2 cellular contexts compared by ENCODE assay signal in the genomic region with DNA sequence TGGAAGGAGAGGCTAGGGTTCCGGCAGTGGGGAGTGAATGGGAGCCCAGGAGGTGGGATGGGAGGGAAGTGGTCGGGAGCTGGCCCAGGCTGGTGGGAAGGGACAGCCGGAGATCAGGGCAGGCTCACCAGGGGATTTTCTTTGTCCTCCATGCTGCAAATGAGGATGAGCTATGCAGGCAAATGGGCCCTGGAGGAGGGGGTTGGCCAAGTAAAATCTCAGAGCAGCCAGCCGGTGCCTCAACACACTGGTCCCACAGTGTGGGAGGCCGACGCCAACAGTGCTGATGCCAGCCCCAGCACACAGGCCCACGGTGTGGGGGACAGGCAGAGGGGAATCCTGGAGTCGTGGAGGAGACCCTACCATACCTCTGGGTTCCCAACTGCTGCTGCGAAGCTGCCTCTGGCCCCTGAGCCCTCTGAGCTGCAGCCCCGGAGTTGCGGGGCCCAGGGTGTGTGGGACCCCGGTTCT.
TF ChIP-seq lines count a peak whose summit lies in the region.

No MANE protein-coding gene starts in this region.

TF ChIP-seq in IMR-90, 13 proteins besides CTCF, POLR2A, EP300 and RAD21:
- TF ChIP-seq RCOR1 (IDR thresholded peaks at IDR 0.05; ENCODE audit: insufficient replicate concordance, low read length) (no peak), BHLHE40 (IDR thresholded peaks at IDR 0.05; ENCODE audit: low read depth, low read length) (no peak), CEBPB (IDR thresholded peaks at IDR 0.05; ENCODE audit: low read depth, low read length) (no peak), SMC3 (IDR thresholded peaks at IDR 0.05; ENCODE audit: low read depth, low read length) (no peak), MAFK (IDR thresholded peaks at IDR 0.05; ENCODE audit: low read depth, low read length) (no peak), FOS (IDR thresholded peaks at IDR 0.05; ENCODE audit: low read depth, low read length) (no peak), MXI1 (IDR thresholded peaks at IDR 0.05; ENCODE audit: borderline replicate concordance, low read depth, low read length) (no peak), NFE2L2 (IDR thresholded peaks at IDR 0.05; ENCODE audit: low read depth, low read length) (no peak), MAZ (IDR thresholded peaks at IDR 0.05; ENCODE audit: borderline replicate concordance, low read depth, low read length) (no peak), CHD1 (IDR thresholded peaks at IDR 0.05; ENCODE audit: low read depth, low read length) (no peak), RFX5 (IDR thresholded peaks at IDR 0.05; ENCODE audit: low read depth, low read length) (no peak), USF2 (IDR thresholded peaks at IDR 0.05; ENCODE audit: low read depth, low read length) (no peak)
- TF ChIP-seq, protein P1, sequence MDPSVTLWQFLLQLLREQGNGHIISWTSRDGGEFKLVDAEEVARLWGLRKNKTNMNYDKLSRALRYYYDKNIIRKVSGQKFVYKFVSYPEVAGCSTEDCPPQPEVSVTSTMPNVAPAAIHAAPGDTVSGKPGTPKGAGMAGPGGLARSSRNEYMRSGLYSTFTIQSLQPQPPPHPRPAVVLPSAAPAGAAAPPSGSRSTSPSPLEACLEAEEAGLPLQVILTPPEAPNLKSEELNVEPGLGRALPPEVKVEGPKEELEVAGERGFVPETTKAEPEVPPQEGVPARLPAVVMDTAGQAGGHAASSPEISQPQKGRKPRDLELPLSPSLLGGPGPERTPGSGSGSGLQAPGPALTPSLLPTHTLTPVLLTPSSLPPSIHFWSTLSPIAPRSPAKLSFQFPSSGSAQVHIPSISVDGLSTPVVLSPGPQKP (IDR thresholded peaks at IDR 0.05; ENCODE audit: borderline replicate concordance, low read depth, low read length), result no peak

TF ChIP-seq in GM12878, 131 proteins besides CTCF, POLR2A, EP300 and RAD21:
- TF ChIP-seq RELA (IDR thresholded peaks at IDR 0.05; ENCODE audit: borderline replicate concordance, partially characterized antibody), result no peak
- TF ChIP-seq ZSCAN29 (IDR thresholded peaks at IDR 0.05), result no peak
- TF ChIP-seq, protein P1 (IDR thresholded peaks at IDR 0.05; ENCODE audit: low read depth, low read length), result no peak
- no peak for TF ChIP-seq MAX (IDR thresholded peaks at IDR 0.05; ENCODE audit: low read depth, low read length)
- TF ChIP-seq GABPA (IDR thresholded peaks at IDR 0.05; ENCODE audit: low read depth), result no peak
- no peak for TF ChIP-seq USF2 (IDR thresholded peaks at IDR 0.05; ENCODE audit: borderline replicate concordance, low read depth, low read length)
- TF ChIP-seq RELB (IDR thresholded peaks at IDR 0.05; ENCODE audit: low read depth), result no peak
- TF ChIP-seq TCF3 (IDR thresholded peaks at IDR 0.05; ENCODE audit: borderline replicate concordance, insufficient read depth, low read depth, low read length), result no peak
- TF ChIP-seq SRF (IDR thresholded peaks at IDR 0.05; ENCODE audit: low read depth in 2 of 2, low read length in 2 of 2), result no peak
- no peak for TF ChIP-seq SMC3 (IDR thresholded peaks at IDR 0.05; ENCODE audit: borderline replicate concordance, low read length)
- no peak for TF ChIP-seq ASH2L (IDR thresholded peaks at IDR 0.05; ENCODE audit: borderline replicate concordance, low read depth)
- no peak for TF ChIP-seq STAT3 (IDR thresholded peaks at IDR 0.05; ENCODE audit: low read depth, low read length)
- no peak for TF ChIP-seq BMI1 (IDR thresholded peaks at IDR 0.05; ENCODE audit: borderline replicate concordance)
- no peak for TF ChIP-seq BRCA1 (IDR thresholded peaks at IDR 0.05; ENCODE audit: low read depth, low read length)
- TF ChIP-seq SMAD5 (IDR thresholded peaks at IDR 0.05; ENCODE audit: low read depth), result no peak
